Comparison of ENCODE assay signal across 8 cellular contexts in the genomic region with DNA sequence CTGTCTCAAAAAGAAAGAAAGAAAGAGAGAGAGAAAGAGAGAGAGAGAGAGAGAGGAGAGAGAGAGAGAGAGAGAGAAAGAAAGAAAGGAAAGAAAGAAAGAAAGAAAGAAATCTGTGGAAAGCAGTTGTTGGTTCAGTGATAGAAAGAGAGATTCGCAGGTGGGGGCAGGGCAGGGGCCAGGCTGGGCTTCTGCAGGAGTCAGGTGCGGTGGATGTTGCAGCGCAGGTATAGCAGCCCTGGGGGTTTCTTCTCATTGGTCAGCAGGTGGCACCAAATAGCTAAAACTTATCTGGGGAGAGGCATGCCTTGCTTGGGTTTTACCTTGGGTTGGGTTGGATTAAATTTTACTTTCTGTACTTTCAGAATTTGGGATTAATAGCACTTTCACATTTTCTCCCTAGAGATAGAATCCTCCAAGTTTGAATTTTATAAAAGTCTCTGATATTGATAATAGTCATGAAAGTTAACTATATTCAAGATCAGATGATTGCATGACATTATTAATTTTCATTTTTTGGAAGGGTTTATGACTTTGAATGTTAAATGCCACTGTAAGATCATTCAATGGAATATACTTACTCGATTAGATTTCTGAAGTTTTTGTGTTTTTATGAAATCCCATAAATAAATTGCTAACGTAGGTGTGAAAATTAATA.
A peak's percentile ranks its signal among the peaks of the same experiment; 100 is the strongest.
DNase-seq lines count a peak whose midpoint lies in the region; ATAC-seq and TF ChIP-seq lines count a peak whose summit lies in the region.

No MANE protein-coding gene starts in this region.

- no peak for TF ChIP-seq EP300 in upper lobe of left lung (IDR thresholded peaks at IDR 0.05)

- H3K4me1 Mint-ChIP-seq in activated CD8-positive, alpha-beta T cell treated with anti-CD3 and anti-CD28 coated beads, Interleukin-2, amount 10 ng/mL, durations not matched to agents 7 days and 5 days (ENCODE audit: low read depth), result peaks cover 21% of the 10 kb centered on the region

- H3K27ac Mint-ChIP-seq in activated CD8-positive, alpha-beta T cell treated with anti-CD3 and anti-CD28 coated beads, Interleukin-2, amount 10 ng/mL, durations not matched to agents 7 days and 5 days, result no peak overlapping the region

- no peaks in the 10 kb centered on the region for H3K4me1 ChIP-seq in neutrophil (ENCODE audit: control insufficient read depth in 1 of 2, insufficient read depth in 1 of 2, low read depth in 1 of 2, low read length in 1 of 2)
- peaks cover 53 to 67% (median 63%) of the 10 kb centered on the region in 4 donors for H3K4me1 ChIP-seq in upper lobe of left lung

- H3K36me3 Mint-ChIP-seq in activated CD8-positive, alpha-beta T cell treated with anti-CD3 and anti-CD28 coated beads, Interleukin-2, amount 10 ng/mL, durations not matched to agents 7 days and 5 days (ENCODE audit: low read depth), result no peaks in the 10 kb centered on the region

- peak; percentile 70 for TF ChIP-seq CTCF in neutrophil (IDR thresholded peaks at IDR 0.05)
- TF ChIP-seq CTCF in upper lobe of left lung (IDR thresholded peaks at IDR 0.05), result peak; percentile 46 to 72 (median 57)

- CTCF ChIA-PET in activated CD8-positive, alpha-beta T cell treated with anti-CD3 and anti-CD28 coated beads, Interleukin-2, amount 10 ng/mL, durations not matched to agents 7 days and 5 days (lab: Charles Lee), result interaction anchor here (0.6 to 5.7 kb wide), 34 partner anchors 9 to 484 kb away, joined by 3 to 113 read pairs (median 4); no protein-coding TSS in a partner anchor

- DNase-seq in CD1c-positive myeloid dendritic cell (ENCODE audit: extremely low spot score), result peak; percentile 73
- DNase-seq in NCI-H748 treated with DMSO at 0.1 percent for 48 hours (lab: John Stamatoyannopoulos, UW), result peak; percentile 65
- peak; percentile 78 for DNase-seq in activated CD8-positive, alpha-beta T cell treated with anti-CD3 and anti-CD28 coated beads, Interleukin-2, amount 10 ng/mL, durations not matched to agents 7 days and 5 days
- DNase-seq in erythroblast (lab: John Stamatoyannopoulos, UW), result peak; percentile 39 to 69
- peak; percentile 66 to 81 for DNase-seq in upper lobe of left lung

- TF ChIP-seq POLR2A in erythroblast (IDR thresholded peaks at IDR 0.05; ENCODE audit: low read length) (no peak), upper lobe of left lung (IDR thresholded peaks at IDR 0.05) (no peak)

- H3K27ac ChIP-seq in neutrophil, result no peak overlapping the region
- H3K27ac ChIP-seq in upper lobe of left lung, result peak overlapping the region in 2 of 4 donors; percentile 54 to 74

- H3K36me3 ChIP-seq in neutrophil (no peaks in the 10 kb centered on the region), upper lobe of left lung (peaks cover 0 to 22% (median 16%) of the 10 kb centered on the region in 4 donors)

- no peaks in the 10 kb centered on the region for H3K9me3 ChIP-seq in neutrophil
- H3K9me3 ChIP-seq in upper lobe of left lung, result no peaks in the 10 kb centered on the region

- WGBS in upper lobe of left lung, 2 donors, result 31 to 40% methylated on average over 5 of the region's 5 CpGs

- no peak overlapping the region for H3K4me3 Mint-ChIP-seq in activated CD8-positive, alpha-beta T cell treated with anti-CD3 and anti-CD28 coated beads, Interleukin-2, amount 10 ng/mL, durations not matched to agents 7 days and 5 days

- H3K27me3 ChIP-seq in neutrophil (no peaks in the 10 kb centered on the region), upper lobe of left lung (no peaks in the 10 kb centered on the region)

- no peaks in the 10 kb centered on the region for H3K9me3 Mint-ChIP-seq in activated CD8-positive, alpha-beta T cell treated with anti-CD3 and anti-CD28 coated beads, Interleukin-2, amount 10 ng/mL, durations not matched to agents 7 days and 5 days (ENCODE audit: insufficient read depth)

- H3K27me3 Mint-ChIP-seq in activated CD8-positive, alpha-beta T cell treated with anti-CD3 and anti-CD28 coated beads, Interleukin-2, amount 10 ng/mL, durations not matched to agents 7 days and 5 days (ENCODE audit: low read depth), result peaks cover 9% of the 10 kb centered on the region

- H3K4me3 ChIP-seq in neutrophil (ENCODE audit: low read depth in 1 of 2, low read length in 1 of 2) (no peak overlapping the region), upper lobe of left lung (no peak overlapping the region)

- POLR2A ChIA-PET in activated CD8-positive, alpha-beta T cell treated with anti-CD3 and anti-CD28 coated beads, Interleukin-2, amount 10 ng/mL, durations not matched to agents 7 days and 5 days (lab: Charles Lee), result interaction anchor here (0.6 to 3.2 kb wide), 2 partner anchors 36 to 645 kb away, joined by 3 to 19 read pairs; no protein-coding TSS in a partner anchor

- ATAC-seq in GM19372 (IDR thresholded peaks at IDR 0.05; ENCODE audit: low read depth, unreplicated experiment) (peak; percentile 63), HG03521 (IDR thresholded peaks at IDR 0.05; ENCODE audit: unreplicated experiment) (peak; percentile 56), upper lobe of left lung (ENCODE audit: low FRiP score in 2 of 2) (peak; percentile 62 to 81)
- peak; percentile 99 for ATAC-seq in activated CD8-positive, alpha-beta T cell treated with anti-CD3 and anti-CD28 coated beads, Interleukin-2, amount 10 ng/mL, durations not matched to agents 7 days and 5 days
